8 cellular contexts compared by ENCODE assay signal in the genomic region with DNA sequence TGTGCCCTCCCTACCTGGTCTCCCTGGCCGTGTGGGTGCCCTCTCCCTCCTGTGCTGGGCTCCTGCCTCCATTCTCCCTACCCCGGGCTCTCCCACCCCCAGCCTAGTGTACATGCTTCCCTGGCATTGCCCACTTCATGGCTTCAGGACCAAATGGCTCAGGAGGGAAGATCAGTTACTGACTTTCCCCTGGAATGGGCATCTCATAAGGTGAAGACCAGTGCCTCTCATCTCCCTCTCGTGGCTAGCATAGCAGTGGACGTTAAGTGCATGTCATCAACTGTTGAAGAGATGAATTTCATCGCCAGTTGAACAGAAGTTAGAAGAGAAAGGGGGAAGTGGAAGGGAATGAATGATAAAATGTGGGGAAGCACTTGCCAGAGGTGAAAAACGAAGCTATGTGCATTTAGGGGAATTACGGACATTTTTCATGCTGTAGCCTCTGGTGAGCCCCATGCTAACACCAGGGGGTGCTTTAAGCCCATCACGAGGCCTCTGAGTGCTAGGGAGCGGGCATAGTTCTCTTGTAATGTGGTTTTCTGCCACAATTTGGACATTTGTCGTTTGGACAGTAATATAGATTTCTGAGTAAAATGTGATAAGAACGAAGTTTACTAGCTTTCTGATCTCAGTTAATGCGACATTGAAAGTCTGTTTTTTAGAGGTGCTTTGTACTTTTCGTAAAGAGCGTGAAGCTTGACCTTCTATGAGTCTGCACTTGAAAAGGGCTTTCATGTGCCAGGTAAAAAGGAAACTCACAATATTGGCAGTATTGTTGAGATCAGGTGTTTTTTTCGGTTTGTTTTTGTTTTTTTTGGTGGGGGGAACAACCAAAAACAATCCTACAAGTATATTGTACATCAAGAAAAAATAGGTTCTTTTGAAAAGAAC. TPM values are rescaled to one million over a fixed set of nuclear protein-coding genes. Genes with fewer than 3 reads are reported as not detected.
DNase-seq lines count a peak whose midpoint lies in the region; ATAC-seq and TF ChIP-seq lines count a peak whose summit lies in the region.

No MANE protein-coding gene starts in this region.

- intact Hi-C loops in CD4-positive, alpha-beta memory T cell (cut with micrococcal nuclease): loop anchor here (1.0 kb wide), 1 partner anchor 93 kb away; no protein-coding TSS in a partner anchor
- intact Hi-C loops in HCT116 (cut with micrococcal nuclease): loop anchor here (1.0 to 2.0 kb wide), 4 partner anchors 69 to 600 kb away; no protein-coding TSS in a partner anchor

- H3K9me2 ChIP-seq in HCT116 (ENCODE audit: insufficient read depth): no peaks in the 10 kb centered on the region

- no peaks in the 10 kb centered on the region for H3K36me3 ChIP-seq in CD4-positive, alpha-beta memory T cell (ENCODE audit: insufficient read depth, low read length)
- no peaks in the 10 kb centered on the region for H3K36me3 ChIP-seq in HCT116 (ENCODE audit: control insufficient read depth in 1 of 2, insufficient read depth in 2 of 2, low read length in 2 of 2)
- no peaks in the 10 kb centered on the region for H3K36me3 ChIP-seq in OCI-LY3 (replicated peaks; ENCODE audit: low read depth, low read length)

- H2AFZ ChIP-seq in HCT116 (ENCODE audit: low read depth, low read length, poor library complexity, severe bottlenecking) (no peak overlapping the region), OCI-LY3 (ENCODE audit: low read depth, low read length) (no peak overlapping the region)

- TF ChIP-seq RAD21 in HCT116 (IDR thresholded peaks at IDR 0.05; ENCODE audit: low read depth): peak; percentile 96

- no peaks in the 10 kb centered on the region for H3K27me3 ChIP-seq in CD4-positive, alpha-beta memory T cell (ENCODE audit: insufficient read depth, low read length)
- H3K27me3 ChIP-seq in HCT116 (ENCODE audit: insufficient read depth, low read length) (no peaks in the 10 kb centered on the region), OCI-LY3 (ENCODE audit: low read depth, low read length) (no peaks in the 10 kb centered on the region)

- no peak for TF ChIP-seq POLR2A in HCT116 (IDR thresholded peaks at IDR 0.05; ENCODE audit: borderline replicate concordance, extremely low read depth, insufficient read depth, insufficient read length)

- H3K9ac ChIP-seq in HCT116 (ENCODE audit: low read length) (no peak overlapping the region), OCI-LY3 (ENCODE audit: low read length) (no peak overlapping the region)

- no peak overlapping the region for H3K4me3 ChIP-seq in CD4-positive, alpha-beta memory T cell (ENCODE audit: low read length in 2 of 2)
- H3K4me3 ChIP-seq in HCT116 (replicated peaks in 1 of 2; ENCODE audit: low read depth in 1 of 2, low read length in 2 of 2) (no peak overlapping the region), OCI-LY3 (ENCODE audit: low read length) (no peak overlapping the region)

- BruUV-seq in HCT116 (replicated peaks; lab: Mats Ljungman, UMichigan): no TSS peak

- CTCF ChIA-PET in CD4-positive, alpha-beta memory T cell (lab: Charles Lee; ENCODE audit: partially characterized antibody): interaction anchor here (1.2 to 3.4 kb wide), 8 partner anchors 9 to 414 kb away, joined by 3 to 44 read pairs (median 4); no protein-coding TSS in a partner anchor
- CTCF ChIA-PET in HCT116 (lab: Charles Lee): interaction anchor here (0.6 to 5.2 kb wide), 16 partner anchors 13 to 735 kb away, joined by 3 to 22 read pairs (median 3); no protein-coding TSS in a partner anchor

- H3K27ac Mint-ChIP-seq in CD4-positive, alpha-beta memory T cell: no peak overlapping the region
- peak overlapping the region; percentile 5 for H3K27ac Mint-ChIP-seq in activated T-cell treated with anti-CD3 and anti-CD28 coated beads, Interleukin-2, amount 50 U/mL, for 72 hours

- peak; percentile 36 to 50 (median 39) for DNase-seq in CD4-positive, alpha-beta memory T cell
- DNase-seq in HCT116 (ENCODE audit: low read depth, low spot score) (peak; percentile 36), germinal center (ENCODE audit: low spot score) (peak; percentile 47), renal cortical epithelial cell (ENCODE audit: low read depth) (peak; percentile 18)
- DNase-seq in activated T-cell treated with anti-CD3 and anti-CD28 coated beads, Interleukin-2, amount 50 U/mL, for 72 hours: peak; percentile 58 to 59

- no peaks in the 10 kb centered on the region for H3K9me3 ChIP-seq in CD4-positive, alpha-beta memory T cell (ENCODE audit: control insufficient read depth in 1 of 2, low read length in 2 of 2)
- H3K9me3 ChIP-seq in HCT116 (ENCODE audit: control insufficient read depth in 1 of 2, insufficient read depth in 1 of 2, low read depth in 1 of 2, low read length in 2 of 2) (no peaks in the 10 kb centered on the region), OCI-LY3 (ENCODE audit: insufficient read depth, low read length) (no peaks in the 10 kb centered on the region)

- H3K27me3 Mint-ChIP-seq in CD4-positive, alpha-beta memory T cell: no peaks in the 10 kb centered on the region
- H3K27me3 Mint-ChIP-seq in activated T-cell treated with anti-CD3 and anti-CD28 coated beads, Interleukin-2, amount 50 U/mL, for 72 hours (ENCODE audit: low read depth): no peaks in the 10 kb centered on the region

- H3K4me3 Mint-ChIP-seq in CD4-positive, alpha-beta memory T cell: peak overlapping the region in 1 of 8 donors; percentile 18
- H3K4me3 Mint-ChIP-seq in activated T-cell treated with anti-CD3 and anti-CD28 coated beads, Interleukin-2, amount 50 U/mL, for 72 hours: no peak overlapping the region

- RAD21 ChIA-PET in HCT116 (lab: Charles Lee; ENCODE audit: low non-redundant PET in 1 of 2, low total read pairs in 2 of 2, uncharacterized antibody in 2 of 2, unreplicated experiment in 2 of 2): no interaction called here

- H4K20me1 ChIP-seq in HCT116 (ENCODE audit: insufficient read depth): no peaks in the 10 kb centered on the region
- H4K20me1 ChIP-seq in OCI-LY3 (ENCODE audit: insufficient read depth, low read length): no peaks in the 10 kb centered on the region

- H3K36me3 Mint-ChIP-seq in CD4-positive, alpha-beta memory T cell: peaks cover 0 to 3% of the 10 kb centered on the region in 2 donors
- H3K36me3 Mint-ChIP-seq in activated T-cell treated with anti-CD3 and anti-CD28 coated beads, Interleukin-2, amount 50 U/mL, for 72 hours (ENCODE audit: insufficient read depth in 2 of 2): peaks cover 0 to 3% of the 10 kb centered on the region in 2 donors

- peaks cover 0 to 4% (median 3%) of the 10 kb centered on the region in 4 donors for H3K4me1 Mint-ChIP-seq in CD4-positive, alpha-beta memory T cell
- H3K4me1 Mint-ChIP-seq in activated T-cell treated with anti-CD3 and anti-CD28 coated beads, Interleukin-2, amount 50 U/mL, for 72 hours (ENCODE audit: low read depth): no peaks in the 10 kb centered on the region

- H3K4me2 ChIP-seq in HCT116 (ENCODE audit: low read length): no peak overlapping the region
- H3K4me2 ChIP-seq in OCI-LY3 (ENCODE audit: low read length): no peak overlapping the region

- H3K79me2 ChIP-seq in HCT116 (ENCODE audit: insufficient read depth, low read length) (no peaks in the 10 kb centered on the region), OCI-LY3 (ENCODE audit: low read length) (no peaks in the 10 kb centered on the region)

- ATAC-seq in HCT116: peak; percentile 93
- peak; percentile 75 to 82 for ATAC-seq in activated T-cell treated with anti-CD3 and anti-CD28 coated beads, Interleukin-2, amount 50 U/mL, for 72 hours (replicated peaks in 1 of 2)
- no peak for ATAC-seq in GM19397 (IDR thresholded peaks at IDR 0.05; ENCODE audit: unreplicated experiment)
- ATAC-seq in GM21390 (IDR thresholded peaks at IDR 0.05; ENCODE audit: unreplicated experiment): no peak

- POLR2A ChIA-PET in CD4-positive, alpha-beta memory T cell (lab: Charles Lee; ENCODE audit: partially characterized antibody): no interaction called here
- POLR2A ChIA-PET in HCT116 (lab: Charles Lee): no interaction called here

- no peaks in the 10 kb centered on the region for H3K9me3 Mint-ChIP-seq in CD4-positive, alpha-beta memory T cell
- H3K9me3 Mint-ChIP-seq in activated T-cell treated with anti-CD3 and anti-CD28 coated beads, Interleukin-2, amount 50 U/mL, for 72 hours: peaks cover 0 to 2% of the 10 kb centered on the region in 2 donors

- H3K27ac ChIP-seq in CD4-positive, alpha-beta memory T cell (ENCODE audit: low read depth, low read length): no peak overlapping the region
- H3K27ac ChIP-seq in HCT116 (ENCODE audit: low read depth, low read length) (no peak overlapping the region), OCI-LY3 (ENCODE audit: low read length) (no peak overlapping the region)

- H3K4me1 ChIP-seq in CD4-positive, alpha-beta memory T cell (ENCODE audit: insufficient read depth, low read length): no peaks in the 10 kb centered on the region
- H3K4me1 ChIP-seq in HCT116 (ENCODE audit: control insufficient read depth in 1 of 2, insufficient read depth in 2 of 2, low read length in 2 of 2): no peaks in the 10 kb centered on the region
- no peaks in the 10 kb centered on the region for H3K4me1 ChIP-seq in OCI-LY3 (ENCODE audit: low read length)

- peak; percentile 76 to 88 (median 82) for TF ChIP-seq CTCF in HCT116 (IDR thresholded peaks at IDR 0.05 in 2 of 3, conservative IDR thresholded peaks at IDR 0.05 in 1 of 3; ENCODE audit: borderline replicate concordance in 1 of 3, insufficient read depth in 1 of 3, low read depth in 2 of 3, low read length in 2 of 3)
- TF ChIP-seq CTCF in OCI-LY3 (IDR thresholded peaks at IDR 0.05; ENCODE audit: low read depth, low read length): peak; percentile 49

TF ChIP-seq in HCT116, 20 proteins besides CTCF, POLR2A, EP300 and RAD21:
- no peak for TF ChIP-seq JUND (IDR thresholded peaks at IDR 0.05)
- TF ChIP-seq POLR2AphosphoS5 (IDR thresholded peaks at IDR 0.05; ENCODE audit: low read depth, low read length): no peak

RNA-seq across cellular contexts. Expression of gene TRAF3IP1, which starts 50.4 kb away (rescaled TPM):
- 10 to 100 TPM in 1 of 2 experiments, 1 to 10 TPM in 1; 6.8 to 11.0 TPM for total RNA-seq in CD4-positive, alpha-beta memory T cell
- polyA plus RNA-seq in CD4-positive, alpha-beta memory T cell: 1 to 10 TPM; 3.0 to 6.6 TPM
- 19.4 TPM for total RNA-seq in HCT116 (2021; ENCODE audit: unreplicated experiment)
- polyA plus RNA-seq in HCT116 (2012): 12.8 and 18.0 TPM in 2 replicates
- total RNA-seq in activated T-cell treated with anti-CD3 and anti-CD28 coated beads, Interleukin-2, amount 50 U/mL, for 72 hours: 10 to 100 TPM in 1 of 2 donors, 1 to 10 TPM in 1; 7.0 to 13.1 TPM
- 6.4 and 25.3 TPM in 2 replicates for total RNA-seq in renal cortical epithelial cell

RNA-seq across cellular contexts. Expression of gene ASB1, which starts 56.0 kb away (rescaled TPM):
- 10 to 100 TPM; 46.5 to 48.4 TPM for total RNA-seq in CD4-positive, alpha-beta memory T cell
- polyA plus RNA-seq in CD4-positive, alpha-beta memory T cell: 10 to 100 TPM; 19.5 to 22.4 TPM
- total RNA-seq in HCT116 (2021; ENCODE audit: unreplicated experiment): 43.1 TPM
- 37.3 and 40.8 TPM in 2 replicates for polyA plus RNA-seq in HCT116 (2012)
- total RNA-seq in activated T-cell treated with anti-CD3 and anti-CD28 coated beads, Interleukin-2, amount 50 U/mL, for 72 hours: 10 to 100 TPM; 49.2 to 52.3 TPM
- 22.1 and 32.0 TPM in 2 replicates for total RNA-seq in renal cortical epithelial cell

Comparison
In these comparisons a context has a peak if more than half of its experiments do, and no peak if none do; other contexts are left out.
1. ATAC-seq: peak in HCT116 (single experiment) and activated T-cell treated with anti-CD3 and anti-CD28 coated beads, Interleukin-2, amount 50 U/mL, for 72 hours (2 of 2); none in GM19397 (single experiment) and GM21390 (single experiment).
2. Peak in every context shown above with its lines, with median percentiles within 50 percentile points of each other: DNase-seq.